Comparison of ENCODE assay signal across 10 cellular contexts in the genomic region with DNA sequence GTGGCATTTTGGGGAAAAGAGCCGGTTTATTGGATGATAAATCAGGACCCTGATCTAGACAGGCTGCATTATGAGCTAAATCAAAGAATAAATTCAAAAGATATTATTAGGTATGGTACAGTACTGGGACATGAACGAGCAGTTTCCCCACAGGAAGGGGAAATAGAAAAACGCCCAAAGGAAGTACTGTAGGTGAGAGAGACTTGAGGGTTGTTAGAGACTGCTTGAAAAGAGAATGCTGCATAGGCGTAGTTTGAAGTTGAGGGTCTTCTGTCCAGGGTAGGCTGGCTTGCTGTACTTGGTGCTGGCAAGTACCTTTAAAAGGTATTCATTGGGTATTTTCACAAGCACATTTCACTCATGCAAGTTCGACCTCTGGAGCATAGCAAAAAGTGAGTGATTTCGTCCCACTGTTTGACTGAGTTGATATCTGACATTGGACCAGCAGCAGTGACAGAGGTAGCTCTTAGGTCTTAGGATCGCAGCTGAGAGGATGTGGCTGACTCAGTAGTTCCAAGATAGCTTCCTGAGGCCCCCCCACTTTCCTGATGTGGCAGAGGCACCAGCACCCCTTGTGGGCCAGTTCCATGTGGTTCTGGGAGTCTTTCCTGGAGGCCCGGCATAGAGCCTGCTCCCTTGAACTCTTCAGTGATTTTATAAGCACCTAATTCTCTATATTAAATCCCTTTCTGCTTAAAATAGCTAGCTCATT.
DNase-seq lines count a peak whose midpoint lies in the region; ATAC-seq, FAIRE-seq and TF ChIP-seq lines count a peak whose summit lies in the region.
"Had no signal": no experiment of that assay in that cellular context is flagged by ENCODE, and none has a peak within 500 bp of the region (broad histone marks: within the 10 kb centered on the region; RNA-seq: fewer than 3 reads in every experiment).

No MANE protein-coding gene starts in this region.

- no peak for TF ChIP-seq CTCF in foreskin keratinocyte (conservative IDR thresholded peaks at IDR 0.05)

- no peaks in the 10 kb centered on the region for H3K36me3 ChIP-seq in effector memory CD4-positive, alpha-beta T cell (ENCODE audit: control insufficient read depth, insufficient read depth, low read length)

- intact Hi-C loops in activated CD4-positive, alpha-beta T cell treated with anti-CD3 and anti-CD28 coated beads, Interleukin-2, amount 10 ng/mL, durations not matched to agents 24 days and 14 days (cut with micrococcal nuclease), result loop anchor here (1.0 kb wide), 1 partner anchor 8 kb away; no protein-coding TSS in a partner anchor

- ATAC-seq in foreskin keratinocyte (no peak), HG03469 (IDR thresholded peaks at IDR 0.05; ENCODE audit: unreplicated experiment) (no peak), HG03135 (IDR thresholded peaks at IDR 0.05; ENCODE audit: unreplicated experiment) (no peak)

- H3K27me3 ChIP-seq in effector memory CD4-positive, alpha-beta T cell (replicated peaks; ENCODE audit: control insufficient read depth, insufficient read depth, low read length, poor library complexity, severe bottlenecking), result no peaks in the 10 kb centered on the region
- H3K27me3 ChIP-seq in foreskin keratinocyte, result no peaks in the 10 kb centered on the region

- TF ChIP-seq POLR2A in GM12892 (IDR thresholded peaks at IDR 0.05; ENCODE audit: low read depth, low read length), result no peak

- no peaks in the 10 kb centered on the region for H3K27me3 Mint-ChIP-seq in activated CD4-positive, alpha-beta T cell treated with anti-CD3 and anti-CD28 coated beads, Interleukin-2, amount 10 ng/mL, durations not matched to agents 24 days and 14 days

- no peaks in the 10 kb centered on the region for H3K9me3 ChIP-seq in effector memory CD4-positive, alpha-beta T cell (ENCODE audit: control insufficient read depth, low read length)

- peak overlapping the region; percentile 27 for H3K4me3 ChIP-seq in effector memory CD4-positive, alpha-beta T cell (ENCODE audit: insufficient read depth, low read depth, low read length, poor library complexity, severe bottlenecking)

- peak; percentile 85 for FAIRE-seq in GM12892 (lab: Jason Lieb, UNC)

- peaks cover 32% of the 10 kb centered on the region for H3K36me3 Mint-ChIP-seq in activated CD4-positive, alpha-beta T cell treated with anti-CD3 and anti-CD28 coated beads, Interleukin-2, amount 10 ng/mL, durations not matched to agents 24 days and 14 days (ENCODE audit: low read depth)

- H3K9me3 Mint-ChIP-seq in activated CD4-positive, alpha-beta T cell treated with anti-CD3 and anti-CD28 coated beads, Interleukin-2, amount 10 ng/mL, durations not matched to agents 24 days and 14 days, result no peaks in the 10 kb centered on the region
- H3K9me3 Mint-ChIP-seq: neural crest cell had no signal

- H3K27ac Mint-ChIP-seq in activated CD4-positive, alpha-beta T cell treated with anti-CD3 and anti-CD28 coated beads, Interleukin-2, amount 10 ng/mL, durations not matched to agents 24 days and 14 days, result peak overlapping the region; percentile 95

- peak overlapping the region; percentile 80 for H3K4me3 Mint-ChIP-seq in activated CD4-positive, alpha-beta T cell treated with anti-CD3 and anti-CD28 coated beads, Interleukin-2, amount 10 ng/mL, durations not matched to agents 24 days and 14 days
- H3K4me3 Mint-ChIP-seq: neural crest cell had no signal

- DNase-seq in GM12892 (ENCODE audit: insufficient read length), result no peak
- peak; percentile 72 for DNase-seq in activated CD4-positive, alpha-beta T cell treated with anti-CD3 and anti-CD28 coated beads, Interleukin-2, amount 10 ng/mL, durations not matched to agents 24 days and 14 days
- DNase-seq in effector memory CD4-positive, alpha-beta T cell, result no peak
- peak; percentile 33 for DNase-seq in pulmonary artery endothelial cell (ENCODE audit: low read depth, low spot score)
- DNase-seq in foreskin keratinocyte, result no peak
- no peak for DNase-seq in RKO (ENCODE audit: low spot score)
- DNase-seq: DMS53 had no signal

- H3K27ac ChIP-seq in effector memory CD4-positive, alpha-beta T cell (ENCODE audit: insufficient read depth, low read length, poor library complexity, severe bottlenecking), result peak overlapping the region; percentile 55
- no peak overlapping the region for H3K27ac ChIP-seq in foreskin keratinocyte

- H3K4me1 Mint-ChIP-seq in activated CD4-positive, alpha-beta T cell treated with anti-CD3 and anti-CD28 coated beads, Interleukin-2, amount 10 ng/mL, durations not matched to agents 24 days and 14 days, result peaks cover 69% of the 10 kb centered on the region

- H3K4me1 ChIP-seq in effector memory CD4-positive, alpha-beta T cell (ENCODE audit: control insufficient read depth, insufficient read depth, low read length, poor library complexity, severe bottlenecking), result peaks cover 61% of the 10 kb centered on the region
- no peaks in the 10 kb centered on the region for H3K4me1 ChIP-seq in foreskin keratinocyte

Comparison
In these comparisons a context has a peak if more than half of its experiments do, and no peak if none do; other contexts are left out.
1. DNase-seq: peak in activated CD4-positive, alpha-beta T cell treated with anti-CD3 and anti-CD28 coated beads, Interleukin-2, amount 10 ng/mL, durations not matched to agents 24 days and 14 days (single experiment) and pulmonary artery endothelial cell (single experiment); none in GM12892 (single experiment), effector memory CD4-positive, alpha-beta T cell (0 of 3), foreskin keratinocyte (0 of 2) and RKO (single experiment).